In genomic region chr6:85593438-85594196, GRCh38 we compare ENCODE assay signal across 1 cellular context.
TF ChIP-seq lines count a peak whose summit lies in the region.

TSS of gene SNX14 (minus strand) at chr6:85593858. CDS start at chr6:85593718, 140 bp downstream.

TF ChIP-seq in K562, 482 proteins besides CTCF, POLR2A, EP300 and RAD21 (continued from another document and continues in another):
- TF ChIP-seq ZNF639 (CRISPR knock-in tag; conservative IDR thresholded peaks at IDR 0.05 in 1 of 2, IDR thresholded peaks at IDR 0.05 in 1 of 2) (peak in 1 of 2 experiments; percentile 74; a peak in 1 of 4 replicates), POLR2B (IDR thresholded peaks at IDR 0.05; ENCODE audit: low read depth, partially characterized antibody) (peak; percentile 60), ATF2 (CRISPR knock-in tag; IDR thresholded peaks at IDR 0.05) (peak; percentile 47; the same call in 1 of the 2 replicates), ZNF644 (tag; IDR thresholded peaks at IDR 0.05; ENCODE audit: low read depth) (peak; percentile 12; the same call in 1 of the 2 replicates), TFAP4 (CRISPR knock-in tag; IDR thresholded peaks at IDR 0.05; ENCODE audit: borderline replicate concordance) (peak; percentile 75), ZNF12 (CRISPR knock-in tag; IDR thresholded peaks at IDR 0.05) (peak; percentile 82), GATAD2B (IDR thresholded peaks at IDR 0.05; ENCODE audit: borderline replicate concordance) (0 out of 2 replicates have a peak, but pooled peaks have one; percentile 48), XRCC5 (IDR thresholded peaks at IDR 0.05; ENCODE audit: low read depth, low read length) (peak; percentile 62; the same call in 1 of the 2 replicates), GABPA (tag; conservative IDR thresholded peaks at IDR 0.05; ENCODE audit: low read depth) (peak; percentile 92), RBBP5 (IDR thresholded peaks at IDR 0.05; ENCODE audit: borderline replicate concordance, insufficient read depth, low read length, poor library complexity, severe bottlenecking) (peak; percentile 27), ELF4 (CRISPR knock-in tag; IDR thresholded peaks at IDR 0.05) (no peak), MED1 (CRISPR knock-in tag; IDR thresholded peaks at IDR 0.05; ENCODE audit: borderline replicate concordance) (no peak), NFRKB (IDR thresholded peaks at IDR 0.05; ENCODE audit: low read depth) (no peak; the same call in 1 of the 2 replicates), ZBTB11 (CRISPR knock-in tag; IDR thresholded peaks at IDR 0.05) (peak in 2 of 3 experiments; percentile 70 to 96; a peak in 4 of 6 replicates), FOXP1 (CRISPR knock-in tag; IDR thresholded peaks at IDR 0.05) (peak; percentile 87), TSHZ1 (CRISPR knock-in tag; IDR thresholded peaks at IDR 0.05) (no peak), PHTF2 (CRISPR knock-in tag; IDR thresholded peaks at IDR 0.05) (no peak), VEZF1 (CRISPR knock-in tag; IDR thresholded peaks at IDR 0.05) (peak; percentile 81), KLF6 (CRISPR knock-in tag; IDR thresholded peaks at IDR 0.05; ENCODE audit: borderline replicate concordance) (no peak), PHF20 (IDR thresholded peaks at IDR 0.05; ENCODE audit: partially characterized antibody) (peak; percentile 38), TBL1XR1 (IDR thresholded peaks at IDR 0.05; ENCODE audit: low read length in 2 of 2) (no peak), ZNF407 (IDR thresholded peaks at IDR 0.05; ENCODE audit: low read depth) (no peak), KLF1 (tag; IDR thresholded peaks at IDR 0.05) (peak; percentile 4; the same call in 1 of the 2 replicates), ZNF212 (CRISPR knock-in tag; IDR thresholded peaks at IDR 0.05) (no peak), ETS2 (tag; IDR thresholded peaks at IDR 0.05; ENCODE audit: borderline replicate concordance, poor library complexity, severe bottlenecking) (no peak), ZNF707 (CRISPR knock-in tag; conservative IDR thresholded peaks at IDR 0.05) (no peak), CREB1 (IDR thresholded peaks at IDR 0.05) (peak; percentile 69), CREB1 (CRISPR knock-in tag; IDR thresholded peaks at IDR 0.05) (peak; percentile 75), MEIS2 (IDR thresholded peaks at IDR 0.05; ENCODE audit: partially characterized antibody) (peak; percentile 83), NR1H2 (CRISPR knock-in tag; IDR thresholded peaks at IDR 0.05) (0 out of 2 replicates have a peak, but pooled peaks have one; percentile 67)
